ENCODE assay signal across 9 cellular contexts in genomic region chr3:104291437-104291851, GRCh38.
DNase-seq lines count a peak whose midpoint lies in the region; ATAC-seq and TF ChIP-seq lines count a peak whose summit lies in the region.
"Had no signal": no experiment of that assay in that cellular context is flagged by ENCODE, and none has a peak within 500 bp of the region (broad histone marks: within the 10 kb centered on the region; RNA-seq: fewer than 3 reads in every experiment).

No MANE protein-coding gene starts in this region.

- in situ Hi-C loops in gastrocnemius medialis (cut with MboI; ENCODE audit: low sequenced_read_pairs in 4 of 4) = no loop called here

- peak overlapping the region; percentile 84 for H3K4me3 Mint-ChIP-seq in T-helper 17 cell

- H3K9ac ChIP-seq in mesenchymal stem cell (ENCODE audit: low read length) (peak overlapping the region; percentile 79), neuronal stem cell (ENCODE audit: low read depth, low read length, poor library complexity) (no peak overlapping the region)

- H3K4me1 ChIP-seq in mesenchymal stem cell (ENCODE audit: control insufficient read depth, insufficient read depth, low read depth, low read length) = no peaks in the 10 kb centered on the region
- H3K4me1 ChIP-seq in neuronal stem cell (ENCODE audit: control insufficient read depth in 2 of 2, insufficient read depth in 1 of 2, low read depth in 1 of 2, low read length in 2 of 2) = peaks cover 0 to 8% of the 10 kb centered on the region in 2 donors
- no peaks in the 10 kb centered on the region for H3K4me1 ChIP-seq in gastrocnemius medialis

- H3K18ac ChIP-seq in mesenchymal stem cell (ENCODE audit: low read depth in 1 of 2, low read length in 2 of 2) (no peak overlapping the region), neuronal stem cell (ENCODE audit: low read length) (no peak overlapping the region)

- H3K9me3 ChIP-seq in T-helper 17 cell (ENCODE audit: control insufficient read depth, low read length, poor library complexity, severe bottlenecking) (no peaks in the 10 kb centered on the region), mesenchymal stem cell (ENCODE audit: control insufficient read depth, low read length) (peaks cover 6% of the 10 kb centered on the region), neuronal stem cell (replicated peaks in 1 of 2; ENCODE audit: control insufficient read depth in 2 of 2, insufficient read depth in 1 of 2, low read depth in 1 of 2, low read length in 2 of 2) (peaks cover 0 to 4% of the 10 kb centered on the region in 2 donors), gastrocnemius medialis (no peaks in the 10 kb centered on the region)

- TF ChIP-seq POLR2A in gastrocnemius medialis (IDR thresholded peaks at IDR 0.05) = no peak

- H4K8ac ChIP-seq in mesenchymal stem cell (ENCODE audit: low read length) (no peak overlapping the region), neuronal stem cell (ENCODE audit: low read depth, low read length) (no peak overlapping the region)

- DNase-seq in T-helper 17 cell (no peak), mesenchymal stem cell (peak; percentile 39), neuronal stem cell (ENCODE audit: low spot score) (no peak), NCI-H446 treated with DMSO at 0.1 percent for 48 hours (lab: John Stamatoyannopoulos, UW) (no peak), gastrocnemius medialis (no peak), cortex of kidney (lab: John Stamatoyannopoulos, UW) (no peak)
- DNase-seq: left cardiac atrium had no signal

- H3K36me3 ChIP-seq in mesenchymal stem cell (ENCODE audit: control insufficient read depth in 1 of 2, insufficient read depth in 2 of 2, low read depth in 1 of 2, low read length in 2 of 2) = no peaks in the 10 kb centered on the region
- no peaks in the 10 kb centered on the region for H3K36me3 ChIP-seq in neuronal stem cell (replicated peaks in 1 of 2; ENCODE audit: control insufficient read depth in 2 of 2, insufficient read depth in 2 of 2, low read length in 2 of 2)
- H3K36me3 ChIP-seq in gastrocnemius medialis = no peaks in the 10 kb centered on the region

- peaks cover 6% of the 10 kb centered on the region for H3K4me1 Mint-ChIP-seq in T-helper 17 cell

- no peak for TF ChIP-seq CTCF in gastrocnemius medialis (IDR thresholded peaks at IDR 0.05 in 4 of 5, conservative IDR thresholded peaks at IDR 0.05 in 1 of 5)

- H2AFZ ChIP-seq in mesenchymal stem cell (ENCODE audit: low read depth, low read length) = peak overlapping the region; percentile 86
- H2AFZ ChIP-seq in neuronal stem cell (ENCODE audit: low read length) = no peak overlapping the region

- H2BK12ac ChIP-seq in mesenchymal stem cell (ENCODE audit: low read length in 2 of 2) (no peak overlapping the region), neuronal stem cell (ENCODE audit: low read length) (no peak overlapping the region)

- H3K27ac ChIP-seq in mesenchymal stem cell (ENCODE audit: low read length, poor library complexity, severe bottlenecking) = peak overlapping the region; percentile 32
- H3K27ac ChIP-seq in neuronal stem cell (replicated peaks; ENCODE audit: low read length) = no peak overlapping the region
- H3K27ac ChIP-seq in gastrocnemius medialis = no peak overlapping the region

- no peak overlapping the region for H3K4ac ChIP-seq in mesenchymal stem cell (ENCODE audit: low read depth in 1 of 2, low read length in 2 of 2)
- no peak overlapping the region for H3K4ac ChIP-seq in neuronal stem cell (ENCODE audit: low read length)

- WGBS in mesenchymal stem cell = 57% methylated on average over 2 of the region's 3 CpGs
- no CpG with 5 or more reads among the region's 3 CpGs for WGBS in neuronal stem cell (ENCODE audit: extremely low coverage in 2 of 2, insufficient read length in 2 of 2, insufficient replicate concordance in 1 of 2), 2 donors

- H2BK120ac ChIP-seq in mesenchymal stem cell (ENCODE audit: low read depth, low read length) (no peak overlapping the region), neuronal stem cell (ENCODE audit: low read depth, low read length) (no peak overlapping the region)

- no peak overlapping the region for H2BK15ac ChIP-seq in mesenchymal stem cell (ENCODE audit: low read depth, poor library complexity, severe bottlenecking)
- no peak overlapping the region for H2BK15ac ChIP-seq in neuronal stem cell (ENCODE audit: low read length)

- intact Hi-C loops in gastrocnemius medialis (cut with DNase I; ENCODE audit: low total_unique reads) = no loop called here

- peaks cover 2% of the 10 kb centered on the region for H3K36me3 Mint-ChIP-seq in T-helper 17 cell (ENCODE audit: low read depth)

- H3K27me3 ChIP-seq in mesenchymal stem cell (ENCODE audit: control insufficient read depth in 1 of 2, insufficient read depth in 1 of 2, low read length in 2 of 2) = no peaks in the 10 kb centered on the region
- H3K27me3 ChIP-seq in neuronal stem cell (ENCODE audit: control insufficient read depth in 3 of 3, insufficient read depth in 3 of 3, low read depth in 1 of 3, low read length in 3 of 3) = no peaks in the 10 kb centered on the region
- H3K27me3 ChIP-seq in gastrocnemius medialis = no peaks in the 10 kb centered on the region

- no peak overlapping the region for H2BK5ac ChIP-seq in mesenchymal stem cell (ENCODE audit: low read depth, low read length, poor library complexity, severe bottlenecking)
- no peak overlapping the region for H2BK5ac ChIP-seq in neuronal stem cell (ENCODE audit: low read length)

- H3K79me1 ChIP-seq in mesenchymal stem cell (replicated peaks; ENCODE audit: low read length, poor library complexity, severe bottlenecking) (no peaks in the 10 kb centered on the region), neuronal stem cell (ENCODE audit: low read depth, low read length) (no peaks in the 10 kb centered on the region)

- peak; percentile 74 for ATAC-seq in GM18511 (IDR thresholded peaks at IDR 0.05; ENCODE audit: unreplicated experiment)
- peak; percentile 72 for ATAC-seq in HG02642 (IDR thresholded peaks at IDR 0.05; ENCODE audit: poor library complexity, unreplicated experiment)
- no peak for ATAC-seq in T-helper 17 cell
- no peak for ATAC-seq in gastrocnemius medialis

- H4K91ac ChIP-seq in mesenchymal stem cell (ENCODE audit: low read length) (no peak overlapping the region), neuronal stem cell (ENCODE audit: low read depth, low read length, poor library complexity) (no peak overlapping the region)

- H3K4me2 ChIP-seq in mesenchymal stem cell (ENCODE audit: low read length, poor library complexity, severe bottlenecking) = peak overlapping the region; percentile 50
- H3K4me2 ChIP-seq in neuronal stem cell (ENCODE audit: insufficient read depth, low read length, poor library complexity, severe bottlenecking) = no peak overlapping the region

- H3K27ac Mint-ChIP-seq in T-helper 17 cell = peak overlapping the region; percentile 93

- H3K4me3 ChIP-seq in mesenchymal stem cell (ENCODE audit: insufficient read depth in 1 of 2, low read depth in 1 of 2, low read length in 2 of 2) (peak overlapping the region in 1 of 2 experiments; percentile 75), neuronal stem cell (ENCODE audit: low read length in 2 of 2) (no peak overlapping the region), gastrocnemius medialis (peak overlapping the region in 1 of 4 donors; percentile 0)

- H2AK5ac ChIP-seq in mesenchymal stem cell (ENCODE audit: low read length, severe bottlenecking) (no peak overlapping the region), neuronal stem cell (ENCODE audit: low read depth, low read length) (no peak overlapping the region)

- H3K23ac ChIP-seq in mesenchymal stem cell (ENCODE audit: low read length in 2 of 2) = no peak overlapping the region
- no peak overlapping the region for H3K23ac ChIP-seq in neuronal stem cell (ENCODE audit: low read depth, low read length, poor library complexity)

- H3K14ac ChIP-seq in mesenchymal stem cell (ENCODE audit: low read length in 2 of 2) = no peak overlapping the region
- no peak overlapping the region for H3K14ac ChIP-seq in neuronal stem cell (ENCODE audit: low read length)

- no peaks in the 10 kb centered on the region for H3K27me3 Mint-ChIP-seq in T-helper 17 cell

Comparison
In these comparisons a context has a peak if more than half of its experiments do, and no peak if none do; other contexts are left out.
1. ATAC-seq: peak in GM18511 (single experiment) and HG02642 (single experiment); none in T-helper 17 cell (single experiment) and gastrocnemius medialis (0 of 2).